ENCODE assay signal across 32 cellular contexts in the genomic region with DNA sequence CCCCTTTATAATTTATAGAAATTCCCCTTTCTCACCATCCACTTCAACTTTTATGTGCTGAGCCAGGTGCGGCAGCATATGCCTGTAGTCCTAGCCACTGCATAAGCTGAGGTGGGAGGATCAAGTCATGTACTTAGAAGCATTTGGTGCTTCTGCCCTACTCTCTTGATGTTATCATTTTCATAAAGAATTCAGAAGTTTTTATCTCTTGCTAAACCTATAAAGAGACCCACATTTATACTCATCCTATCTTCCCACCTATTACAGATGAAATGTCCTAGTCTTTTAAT. TPM values are rescaled to one million over a fixed set of nuclear protein-coding genes. Genes with fewer than 3 reads are reported as not detected.
"Had no signal": no experiment of that assay in that cellular context is flagged by ENCODE, and none has a peak within 500 bp of the region (broad histone marks: within the 10 kb centered on the region; RNA-seq: fewer than 3 reads in every experiment).

No MANE protein-coding gene starts in this region.

- H3K4me3 Mint-ChIP-seq: activated B cell treated with CpG ODN at 0.5 μM for 24 hours; activated CD8-positive, alpha-beta memory T cell treated with anti-CD3 and anti-CD28 coated beads, Interleukin-2, amount 10 ng/mL, durations not matched to agents 7 days and 5 days; activated CD8-positive, alpha-beta T cell treated with anti-CD3 and anti-CD28 coated beads for 36 hours; activated naive CD4-positive, alpha-beta T cell treated with anti-CD3 and anti-CD28 coated beads for 36 hours; activated naive CD8-positive, alpha-beta T cell treated with anti-CD3 and anti-CD28 coated beads, Interleukin-2, amount 10 ng/mL, durations not matched to agents 7 days and 5 days; brain; mesothelial cell of epicardium; naive thymus-derived CD4-positive, alpha-beta T cell; stimulated activated effector memory CD8-positive, alpha-beta T cell treated with anti-CD3 and anti-CD28 coated beads, Interleukin-12 subunit alpha, Interleukin-12 subunit beta, amount 100 ng/mL, for 72 hours; stimulated activated naive CD8-positive, alpha-beta T cell treated with anti-CD3 and anti-CD28 coated beads, Interleukin-15, amount 100 ng/mL, for 72 hours; T-cell; T-helper 2 cell treated with Interferon-gamma antibody and Interleukin-4, amounts not matched to agents 5 μg/mL and 100 μg/mL, for 36 hours; type B pancreatic cell had no signal

- H3K9me3 ChIP-seq: ascending aorta, esophagus muscularis mucosa, psoas muscle, sigmoid colon, uterus had no signal

- H2AFZ ChIP-seq: hepatocyte, parathyroid adenoma had no signal

- H3K4me1 ChIP-seq: ascending aorta, esophagus muscularis mucosa, parathyroid adenoma, psoas muscle, sigmoid colon, uterus had no signal

- FAIRE-seq: small intestine had no signal

- H3K79me2 ChIP-seq: hepatocyte, parathyroid adenoma had no signal

- H3K27me3 ChIP-seq: ascending aorta, cardiac muscle cell, esophagus muscularis mucosa, hepatocyte, sigmoid colon, uterus had no signal

- H3K9me3 Mint-ChIP-seq: activated CD8-positive, alpha-beta T cell treated with anti-CD3 and anti-CD28 coated beads for 36 hours; activated naive CD4-positive, alpha-beta T cell treated with anti-CD3 and anti-CD28 coated beads for 36 hours; activated naive CD8-positive, alpha-beta T cell treated with anti-CD3 and anti-CD28 coated beads, Interleukin-2, amount 10 ng/mL, durations not matched to agents 7 days and 5 days; brain; mesothelial cell of epicardium; naive thymus-derived CD4-positive, alpha-beta T cell; stimulated activated effector memory CD8-positive, alpha-beta T cell treated with anti-CD3 and anti-CD28 coated beads, Interleukin-12 subunit alpha, Interleukin-12 subunit beta, amount 100 ng/mL, for 72 hours; stimulated activated naive CD8-positive, alpha-beta T cell treated with anti-CD3 and anti-CD28 coated beads, Interleukin-15, amount 100 ng/mL, for 72 hours; T-cell; T-helper 2 cell treated with Interferon-gamma antibody and Interleukin-4, amounts not matched to agents 5 μg/mL and 100 μg/mL, for 36 hours; type B pancreatic cell had no signal

- H3K36me3 Mint-ChIP-seq: T-cell had no signal

- H3K27ac ChIP-seq: ascending aorta, cardiac muscle cell, esophagus muscularis mucosa, hepatocyte, parathyroid adenoma, psoas muscle, sigmoid colon, uterus had no signal

- H3K4me1 Mint-ChIP-seq: activated B cell treated with CpG ODN at 0.5 μM for 24 hours; brain; stimulated activated effector memory CD8-positive, alpha-beta T cell treated with anti-CD3 and anti-CD28 coated beads, Interleukin-12 subunit alpha, Interleukin-12 subunit beta, amount 100 ng/mL, for 72 hours; stimulated activated naive CD8-positive, alpha-beta T cell treated with anti-CD3 and anti-CD28 coated beads, Interleukin-15, amount 100 ng/mL, for 72 hours had no signal

- ATAC-seq: activated CD8-positive, alpha-beta memory T cell treated with anti-CD3 and anti-CD28 coated beads, Interleukin-2, amount 10 ng/mL, durations not matched to agents 7 days and 5 days; activated CD8-positive, alpha-beta T cell treated with anti-CD3 and anti-CD28 coated beads for 36 hours; left cardiac atrium; naive thymus-derived CD4-positive, alpha-beta T cell; psoas muscle; stimulated activated effector memory CD8-positive, alpha-beta T cell treated with anti-CD3 and anti-CD28 coated beads, Interleukin-12 subunit alpha, Interleukin-12 subunit beta, amount 100 ng/mL, for 72 hours; stimulated activated naive CD8-positive, alpha-beta T cell treated with anti-CD3 and anti-CD28 coated beads, Interleukin-15, amount 100 ng/mL, for 72 hours had no signal

- H3K9ac ChIP-seq: parathyroid adenoma had no signal

- H3K27me3 Mint-ChIP-seq: activated B cell treated with CpG ODN at 0.5 μM for 24 hours; activated CD8-positive, alpha-beta memory T cell treated with anti-CD3 and anti-CD28 coated beads, Interleukin-2, amount 10 ng/mL, durations not matched to agents 7 days and 5 days; activated CD8-positive, alpha-beta T cell treated with anti-CD3 and anti-CD28 coated beads for 36 hours; activated naive CD8-positive, alpha-beta T cell treated with anti-CD3 and anti-CD28 coated beads, Interleukin-2, amount 10 ng/mL, durations not matched to agents 7 days and 5 days; brain; naive thymus-derived CD4-positive, alpha-beta T cell; stimulated activated naive CD8-positive, alpha-beta T cell treated with anti-CD3 and anti-CD28 coated beads, Interleukin-15, amount 100 ng/mL, for 72 hours; T-cell; type B pancreatic cell had no signal

- H3K27ac Mint-ChIP-seq: activated B cell treated with CpG ODN at 0.5 μM for 24 hours; activated CD8-positive, alpha-beta memory T cell treated with anti-CD3 and anti-CD28 coated beads, Interleukin-2, amount 10 ng/mL, durations not matched to agents 7 days and 5 days; activated CD8-positive, alpha-beta T cell treated with anti-CD3 and anti-CD28 coated beads for 36 hours; activated naive CD4-positive, alpha-beta T cell treated with anti-CD3 and anti-CD28 coated beads for 36 hours; brain; stimulated activated effector memory CD8-positive, alpha-beta T cell treated with anti-CD3 and anti-CD28 coated beads, Interleukin-12 subunit alpha, Interleukin-12 subunit beta, amount 100 ng/mL, for 72 hours; stimulated activated naive CD8-positive, alpha-beta T cell treated with anti-CD3 and anti-CD28 coated beads, Interleukin-15, amount 100 ng/mL, for 72 hours; type B pancreatic cell had no signal

- H3K36me3 ChIP-seq: ascending aorta, esophagus muscularis mucosa, sigmoid colon, uterus had no signal

- H3K4me3 ChIP-seq: ascending aorta, cardiac muscle cell, esophagus muscularis mucosa, hepatocyte, psoas muscle, sigmoid colon, uterus had no signal

- H3K4me2 ChIP-seq: hepatocyte had no signal

- DNase-seq: activated B cell treated with CpG ODN at 0.5 μM for 24 hours; activated CD4-positive, alpha-beta T cell treated with anti-CD3 and anti-CD28 coated beads, Interleukin-2, amount 50 U/mL, for 1 hour; activated CD8-positive, alpha-beta memory T cell treated with anti-CD3 and anti-CD28 coated beads, Interleukin-2, amount 10 ng/mL, durations not matched to agents 7 days and 5 days; activated CD8-positive, alpha-beta T cell treated with anti-CD3 and anti-CD28 coated beads for 36 hours; activated effector memory CD4-positive, alpha-beta T cell treated with anti-CD3 and anti-CD28 coated beads, Interleukin-2, amount 50 U/mL, for 16 hours; activated naive CD4-positive, alpha-beta T cell treated with anti-CD3 and anti-CD28 coated beads for 36 hours; activated naive CD8-positive, alpha-beta T cell treated with anti-CD3 and anti-CD28 coated beads, Interleukin-2, amount 10 ng/mL, durations not matched to agents 7 days and 5 days; activated T-cell treated with anti-CD3 and anti-CD28 coated beads, Interleukin-2, amount 50 U/mL, for 48 hours; cortex of kidney; foreskin melanocyte; glutamatergic neuron; islet precursor cell; left cardiac atrium; naive thymus-derived CD4-positive, alpha-beta T cell; psoas muscle; sigmoid colon; small intestine; stimulated activated CD4-positive, alpha-beta T cell treated with anti-CD3 and anti-CD28 coated beads, Interleukin-4, amount 100 ng/mL, for 24 hours; stimulated activated naive CD8-positive, alpha-beta T cell treated with anti-CD3 and anti-CD28 coated beads, Interleukin-15, amount 100 ng/mL, for 72 hours; substantia nigra; T-cell; uterus had no signal

RNA-seq across cellular contexts. Expression of a gene that starts 18.5 kb away (rescaled TPM):
- total RNA-seq: ascending aorta had no signal
- polyA plus RNA-seq: naive thymus-derived CD4-positive, alpha-beta T cell had no signal
